19 cellular contexts compared by ENCODE assay signal in the genomic region with DNA sequence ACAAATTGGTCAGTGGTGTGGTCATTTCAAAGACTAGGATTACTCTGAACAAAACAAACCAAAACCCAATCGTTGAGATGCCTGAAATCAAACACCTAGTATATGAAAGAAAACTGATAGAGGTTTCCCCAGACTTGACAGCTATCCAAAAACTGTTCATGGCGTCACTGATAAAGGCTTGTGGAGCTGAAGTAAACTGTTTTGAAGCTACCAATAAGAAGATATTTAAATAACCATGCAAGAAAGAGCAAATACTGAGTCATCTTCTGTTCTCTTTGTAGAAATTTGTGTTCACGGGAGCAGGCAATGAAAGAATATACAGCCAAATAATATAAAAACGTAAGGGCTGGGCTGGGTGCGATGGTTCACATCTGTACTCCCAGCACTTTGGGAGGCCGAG. TPM values are rescaled to one million over a fixed set of nuclear protein-coding genes. Genes with fewer than 3 reads are reported as not detected.
A peak's percentile ranks its signal among the peaks of the same experiment; 100 is the strongest.
DNase-seq lines count a peak whose midpoint lies in the region; ATAC-seq, FAIRE-seq and TF ChIP-seq lines count a peak whose summit lies in the region.
"Had no signal": no experiment of that assay in that cellular context is flagged by ENCODE, and none has a peak within 500 bp of the region (broad histone marks: within the 10 kb centered on the region; RNA-seq: fewer than 3 reads in every experiment).

No MANE protein-coding gene starts in this region.

- TF ChIP-seq RAD21 in K562 (CRISPR knock-in tag; conservative IDR thresholded peaks at IDR 0.05 in 1 of 2, IDR thresholded peaks at IDR 0.05 in 1 of 2), result no peak

- H3K9ac ChIP-seq in K562 (ENCODE audit: insufficient read depth in 1 of 2, low read depth in 2 of 2, low read length in 2 of 2), result 0 out of 4 replicates have a peak overlapping the region, but pooled peaks of 1 of the 2 experiments have one; percentile 1

- in situ Hi-C loops in K562 (cut with MboI), result no loop called here

- no peaks in the 10 kb centered on the region for H3K79me2 ChIP-seq in K562 (ENCODE audit: control insufficient read depth, insufficient read depth, low read length)

- H3K27me3 ChIP-seq in right cardiac atrium (ENCODE audit: control insufficient read depth, insufficient read depth), result no peaks in the 10 kb centered on the region
- no peaks in the 10 kb centered on the region for H3K27me3 ChIP-seq in K562 (ENCODE audit: control insufficient read depth in 2 of 2, insufficient read depth in 2 of 2, low read length in 2 of 2)
- H3K27me3 ChIP-seq: SJSA1 had no signal

- intact Hi-C loops in right cardiac atrium (cut with DNase I) (loop anchor here in 2 of 4 donors (5.0 to 10.0 kb wide), 2 partner anchors 57 to 65 kb away; no protein-coding TSS in a partner anchor), cardiac septum (cut with DNase I) (no loop called here), K562 (cut with micrococcal nuclease) (no loop called here)

- peaks cover 12% of the 10 kb centered on the region for H3K36me3 ChIP-seq in K562 (ENCODE audit: control insufficient read depth, insufficient read depth, low read length)

- no peaks in the 10 kb centered on the region; the same call in 1 of the 2 replicates for H4K20me1 ChIP-seq in K562 (replicated peaks; ENCODE audit: control insufficient read depth, insufficient read depth, low read length)

- ATAC-seq in right cardiac atrium, result no peak
- ATAC-seq in K562, result peak; percentile 52
- ATAC-seq in GM19463 (IDR thresholded peaks at IDR 0.05; ENCODE audit: unreplicated experiment), result no peak
- ATAC-seq: CD8-positive, alpha-beta T cell had no signal

- no peaks in the 10 kb centered on the region for H3K9me3 ChIP-seq in right cardiac atrium (ENCODE audit: control insufficient read depth, low read length)
- H3K9me3 ChIP-seq in K562 (replicated peaks; ENCODE audit: control insufficient read depth, insufficient read depth, low read depth, low read length), result no peaks in the 10 kb centered on the region
- H3K9me3 ChIP-seq: SJSA1 had no signal

- no peak for TF ChIP-seq CTCF in K562 (IDR thresholded peaks at IDR 0.05 in 2 of 3, conservative IDR thresholded peaks at IDR 0.05 in 1 of 3; ENCODE audit: insufficient read depth in 2 of 3, low read depth in 1 of 3, low read length in 3 of 3)

- H2AFZ ChIP-seq in K562 (ENCODE audit: low read depth, low read length), result peak overlapping the region; percentile 68; the same call in 1 of the 2 replicates

- no TSS peak for BruUV-seq in K562 (replicated peaks; lab: Mats Ljungman, UMichigan)

- H3K4me2 ChIP-seq in K562 (ENCODE audit: insufficient read depth, low read length), result peak overlapping the region; percentile 32

- POLR2A ChIA-PET in K562 (lab: Yijun Ruan, JAX), result interaction anchor here (0.7 to 2.1 kb wide), 5 partner anchors 8 to 210 kb away, joined by 3 to 16 read pairs (median 8); partner anchors contain the start of genes EIPR1 and RNASEH1

- no peak for TF ChIP-seq EP300 in K562 (IDR thresholded peaks at IDR 0.05; ENCODE audit: low read length)

- H3K27ac ChIP-seq in right cardiac atrium (ENCODE audit: low read length) (peak overlapping the region; percentile 39), K562 (ENCODE audit: extremely low read depth, low read depth, low read length) (peak overlapping the region; percentile 34; the same call in 2 of the 3 replicates)
- H3K27ac ChIP-seq: SJSA1 had no signal

- DNase-seq in right cardiac atrium (no peak), cardiac septum (ENCODE audit: low spot score) (no peak), K562 (ENCODE audit: extremely low read depth in 1 of 4, low spot score in 3 of 4) (peak in 2 of 4 experiments; percentile 59 to 72), iris pigment epithelial cell (ENCODE audit: low read depth) (peak; percentile 81), superior temporal gyrus (ENCODE audit: extremely low spot score) (no peak), NCI-H345 (lab: John Stamatoyannopoulos, UW) (no peak), DMS 273 (lab: John Stamatoyannopoulos, UW; ENCODE audit: unreplicated experiment) (no peak)
- DNase-seq: ACHN; CD8-positive, alpha-beta T cell; GF-D8; GOT3; KG1; NCI-H1105; NCI-H1694 treated with DMSO at 0.1 percent for 48 hours; NCI-H510A treated with DMSO at 0.1 percent for 48 hours; RPMI8226 had no signal

- H3K4me3 ChIP-seq in right cardiac atrium (ENCODE audit: low read length) (no peak overlapping the region), K562 (no peak overlapping the region)
- H3K4me3 ChIP-seq: SJSA1 had no signal

- H3K4me1 ChIP-seq in right cardiac atrium (ENCODE audit: control insufficient read depth, insufficient read depth, low read length) (peaks cover 7% of the 10 kb centered on the region), K562 (replicated peaks in 1 of 2; ENCODE audit: control insufficient read depth in 2 of 2, insufficient read depth in 2 of 2, low read length in 2 of 2) (peaks cover 20 to 31% of the 10 kb centered on the region in 2 experiments; a peak in 4 of 5 replicates)
- H3K4me1 ChIP-seq: SJSA1 had no signal

- no peaks in the 10 kb centered on the region for H3K9me1 ChIP-seq in K562 (ENCODE audit: control insufficient read depth, insufficient read depth, low read length)

- CTCF ChIA-PET in K562 (lab: Yijun Ruan, JAX; ENCODE audit: low intra/inter-chr PET ratio), result no interaction called here

- TF ChIP-seq POLR2A in K562 (conservative IDR thresholded peaks at IDR 0.05), result no peak

- 69% methylated on average over 6 of the region's 6 CpGs for WGBS in right cardiac atrium
- WGBS in K562 (ENCODE audit: insufficient coverage, low coverage, missing lambda C conversion rate), result 5% methylated on average over 6 of the region's 6 CpGs

- peak; percentile 78 for FAIRE-seq in K562 (lab: Jason Lieb, UNC)
- FAIRE-seq: HTR-8/SVneo had no signal

RNA-seq across cellular contexts. Expression of gene COLEC11, which starts 7.5 kb away (rescaled TPM):
- total RNA-seq in right cardiac atrium, result 10 to 100 TPM; 12.5 to 67.8 (median 36.3) TPM
- polyA plus RNA-seq in right cardiac atrium, result 70.6 TPM
- total RNA-seq in cardiac septum, result 3.1 TPM
- total RNA-seq in K562 (2011; cell fraction: chromatin; rRNA removed; ENCODE audit: low replicate concordance), result 2.0 and 3.4 TPM in 2 replicates
- 3.3 and 3.7 TPM in 2 replicates for total RNA-seq in K562 (2011; cell fraction: nucleolus; rRNA removed)
- total RNA-seq in K562 (2011; cell fraction: nucleoplasm; rRNA removed), result 3.4 and 3.7 TPM in 2 replicates
- 2.9 and 5.4 TPM in 2 replicates for total RNA-seq in K562 (2014; rRNA removed)
- total RNA-seq in K562 (2014; rRNA removed; fragmentation: Illumina TruSeq; extraction: Trizol), result 0.67 and 0.98 TPM in 2 replicates
- total RNA-seq in K562 (2015; rRNA removed; fragmentation: Illumina TruSeq; extraction: Trizol), result 2.0 and 2.6 TPM in 2 replicates
- 2.9 and 4.3 TPM in 2 replicates for total RNA-seq in K562 (2021)
- 0.93 and 1.6 TPM in 2 replicates for polyA plus RNA-seq in K562 (2011; rRNA removed)
- polyA plus RNA-seq in K562 (2011; cell fraction: cytosol; rRNA removed), result 1.6 and 4.7 TPM in 2 replicates
- polyA plus RNA-seq in K562 (2011; cell fraction: nucleus; rRNA removed), result 0.69 and 1.5 TPM in 2 replicates
- 3.8 and 6.7 TPM in 2 replicates for polyA plus RNA-seq in K562 (2012)
- polyA plus RNA-seq in K562 (2014; fragmentation: Illumina TruSeq; extraction: Trizol), result 1.8 and 3.2 TPM in 2 replicates
- under 1 TPM; 0.32 to 0.73 TPM for polyA plus RNA-seq in K562 (2014; fragmentation: Nextera tagmentation; extraction: Ambion mirVana)
- polyA plus RNA-seq in K562 (2014; rRNA removed), result 3.3 and 4.3 TPM in 2 replicates
- 0.63 and 1.2 TPM in 2 replicates for polyA minus RNA-seq in K562 (2011; rRNA and poly(A)+ RNA removed)
- polyA minus RNA-seq in K562 (2011; cell fraction: cytosol; rRNA and poly(A)+ RNA removed), result not detected in 2 replicates
- polyA minus RNA-seq in K562 (2011; cell fraction: nucleus; rRNA and poly(A)+ RNA removed), result 0.54 and 0.78 TPM in 2 replicates
- total RNA-seq: CD8-positive, alpha-beta T cell; SJSA1 had no signal

RNA-seq across cellular contexts. Expression of gene RPS7, which starts 12.4 kb away (rescaled TPM):
- total RNA-seq in right cardiac atrium (100 to 1,000 TPM; 741 to 785 (median 759) TPM), cardiac septum (489 TPM), K562 (2014; rRNA removed) (2,103 and 2,507 TPM in 2 replicates), K562 (2014; rRNA removed; fragmentation: Illumina TruSeq; extraction: Trizol) (3,088 and 3,235 TPM in 2 replicates), K562 (2015; rRNA removed; fragmentation: Illumina TruSeq; extraction: Trizol) (4,033 and 4,169 TPM in 2 replicates), K562 (2021) (2,201 and 2,441 TPM in 2 replicates)
- polyA plus RNA-seq in right cardiac atrium (1,436 TPM), K562 (2011; rRNA removed) (2,427 and 2,760 TPM in 2 replicates), K562 (2014; fragmentation: Illumina TruSeq; extraction: Trizol) (2,675 and 2,931 TPM in 2 replicates), K562 (2014; fragmentation: Nextera tagmentation; extraction: Ambion mirVana) (1,000 to 10,000 TPM; 2,718 to 3,051 TPM), K562 (2014; rRNA removed) (2,676 and 2,779 TPM in 2 replicates)
- total RNA-seq in K562 (2011; cell fraction: chromatin; rRNA removed; ENCODE audit: low replicate concordance), result 147 and 178 TPM in 2 replicates
- 248 and 275 TPM in 2 replicates for total RNA-seq in K562 (2011; cell fraction: nucleolus; rRNA removed)
- 393 and 713 TPM in 2 replicates for total RNA-seq in K562 (2011; cell fraction: nucleoplasm; rRNA removed)
- polyA plus RNA-seq in K562 (2011; cell fraction: cytosol; rRNA removed), result 843 and 1,466 TPM in 2 replicates
- 522 and 963 TPM in 2 replicates for polyA plus RNA-seq in K562 (2011; cell fraction: nucleus; rRNA removed)
- 1,908 and 2,807 TPM in 2 replicates for polyA plus RNA-seq in K562 (2012)
- 462 and 473 TPM in 2 replicates for polyA minus RNA-seq in K562 (2011; rRNA and poly(A)+ RNA removed)
- polyA minus RNA-seq in K562 (2011; cell fraction: cytosol; rRNA and poly(A)+ RNA removed), result 394 and 466 TPM in 2 replicates
- 97.9 and 170 TPM in 2 replicates for polyA minus RNA-seq in K562 (2011; cell fraction: nucleus; rRNA and poly(A)+ RNA removed)

RNA-seq across cellular contexts. Expression of gene RNASEH1, which starts 29.3 kb away (rescaled TPM):
- total RNA-seq in right cardiac atrium (10 to 100 TPM; 19.6 to 21.2 (median 20.0) TPM), cardiac septum (21.4 TPM), K562 (2014; rRNA removed) (46.5 and 46.8 TPM in 2 replicates), K562 (2014; rRNA removed; fragmentation: Illumina TruSeq; extraction: Trizol) (40.8 and 42.8 TPM in 2 replicates), K562 (2015; rRNA removed; fragmentation: Illumina TruSeq; extraction: Trizol) (47.1 and 47.5 TPM in 2 replicates), K562 (2021) (44.1 and 45.6 TPM in 2 replicates)
- polyA plus RNA-seq in right cardiac atrium (17.3 TPM), K562 (2011; rRNA removed) (21.7 and 25.7 TPM in 2 replicates), K562 (2014; fragmentation: Illumina TruSeq; extraction: Trizol) (34.7 and 35.3 TPM in 2 replicates), K562 (2014; fragmentation: Nextera tagmentation; extraction: Ambion mirVana) (10 to 100 TPM; 27.5 to 32.7 TPM), K562 (2014; rRNA removed) (46.8 and 47.9 TPM in 2 replicates)
- total RNA-seq in K562 (2011; cell fraction: chromatin; rRNA removed; ENCODE audit: low replicate concordance), result 18.2 and 25.1 TPM in 2 replicates
- 21.2 and 21.8 TPM in 2 replicates for total RNA-seq in K562 (2011; cell fraction: nucleolus; rRNA removed)
- 16.9 and 21.5 TPM in 2 replicates for total RNA-seq in K562 (2011; cell fraction: nucleoplasm; rRNA removed)
- polyA plus RNA-seq in K562 (2011; cell fraction: cytosol; rRNA removed), result 13.4 and 16.5 TPM in 2 replicates
- polyA plus RNA-seq in K562 (2011; cell fraction: nucleus; rRNA removed), result 19.4 and 20.6 TPM in 2 replicates
- 19.1 and 35.8 TPM in 2 replicates for polyA plus RNA-seq in K562 (2012)
- polyA minus RNA-seq in K562 (2011; rRNA and poly(A)+ RNA removed), result 20.3 and 20.5 TPM in 2 replicates
- 14.8 and 18.3 TPM in 2 replicates for polyA minus RNA-seq in K562 (2011; cell fraction: cytosol; rRNA and poly(A)+ RNA removed)
- polyA minus RNA-seq in K562 (2011; cell fraction: nucleus; rRNA and poly(A)+ RNA removed), result 14.9 and 20.8 TPM in 2 replicates
